ENCODE assay signal across 8 cellular contexts in the genomic region with DNA sequence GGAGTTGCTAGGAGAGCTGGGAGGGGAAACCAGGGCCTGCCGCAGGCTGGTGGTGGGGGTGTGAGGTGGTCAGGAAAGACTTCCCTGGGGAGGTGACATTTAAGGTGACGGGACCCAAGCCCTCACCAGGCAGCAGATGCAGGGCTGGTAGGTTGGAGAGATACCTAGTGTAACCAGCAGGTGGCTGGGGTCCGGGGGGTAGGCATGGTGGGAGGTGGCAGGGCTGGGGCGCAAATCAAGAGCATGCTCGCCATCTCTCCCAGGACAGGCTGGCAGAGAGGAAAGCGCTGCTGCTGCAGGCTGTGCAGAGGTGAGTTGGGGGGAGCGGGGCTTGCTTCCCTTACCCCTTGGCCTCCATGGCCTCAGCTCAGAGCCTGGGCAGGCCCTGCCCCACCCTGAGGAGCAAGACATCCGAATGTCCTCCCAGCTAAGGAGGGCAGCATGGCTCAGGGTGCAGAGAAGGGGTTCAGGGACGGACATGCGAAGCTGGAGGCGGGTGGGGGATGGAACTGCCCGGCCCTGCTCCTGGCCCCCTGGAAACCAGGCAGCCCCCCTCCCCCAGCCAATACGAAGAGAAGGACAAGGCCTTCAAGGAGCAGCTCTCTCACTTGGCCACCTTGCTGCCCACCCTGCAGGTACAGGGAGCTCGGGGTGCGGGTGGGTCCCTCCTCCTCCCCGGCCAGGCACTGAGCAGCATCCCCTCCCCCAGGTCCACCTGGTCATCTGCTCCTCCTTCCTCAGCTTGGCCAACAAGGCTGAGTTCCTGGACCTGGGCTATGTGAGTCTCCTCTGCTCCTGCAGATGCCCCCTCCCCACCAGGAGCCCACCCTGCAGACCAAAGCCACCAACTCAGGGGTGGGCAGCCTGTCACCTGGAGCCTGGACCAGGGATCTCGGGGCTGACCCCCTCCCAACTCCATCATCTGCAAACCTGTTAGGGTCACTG.
A peak's percentile ranks its signal among the peaks of the same experiment; 100 is the strongest.
DNase-seq lines count a peak whose midpoint lies in the region; ATAC-seq and TF ChIP-seq lines count a peak whose summit lies in the region.

No MANE protein-coding gene starts in this region.

- TF ChIP-seq CTCF in GM06990 (IDR thresholded peaks at IDR 0.05; ENCODE audit: insufficient read depth, low read length, poor library complexity, severe bottlenecking) = peak; percentile 31
- peak; percentile 51 for TF ChIP-seq CTCF in KMS-11 (conservative IDR thresholded peaks at IDR 0.05; ENCODE audit: low read depth, low read length)
- peak; percentile 25 for TF ChIP-seq CTCF in astrocyte of the spinal cord (IDR thresholded peaks at IDR 0.05; ENCODE audit: low read depth, low read length)
- no peak for TF ChIP-seq CTCF in nephron (IDR thresholded peaks at IDR 0.05; ENCODE audit: unreplicated experiment in 3 of 3)

- H3K27ac ChIP-seq in KMS-11 = no peak overlapping the region

- H3K4me1 ChIP-seq in KMS-11 (ENCODE audit: low read depth, poor library complexity, severe bottlenecking) = peaks cover 14% of the 10 kb centered on the region

- in situ Hi-C loops in astrocyte of the spinal cord (cut with HindIII; ENCODE audit: low sequenced_read_pairs) = no loop called here

- H4K20me1 ChIP-seq in KMS-11 (ENCODE audit: insufficient read depth) = no peaks in the 10 kb centered on the region

- H3K27me3 Mint-ChIP-seq in nephron (ENCODE audit: low read depth) = peaks cover 9% of the 10 kb centered on the region

- peaks cover 8% of the 10 kb centered on the region for H3K4me1 Mint-ChIP-seq in nephron

- H3K36me3 ChIP-seq in GM06990 (ENCODE audit: control insufficient read depth, insufficient read depth, low read length) (peaks cover 7% of the 10 kb centered on the region), KMS-11 (ENCODE audit: insufficient read depth) (no peaks in the 10 kb centered on the region)

- no peak overlapping the region for H3K4me2 ChIP-seq in KMS-11

- H3K36me3 Mint-ChIP-seq in nephron (ENCODE audit: low read depth) = peaks cover 19% of the 10 kb centered on the region

- H3K79me2 ChIP-seq in KMS-11 (ENCODE audit: insufficient read depth, low read depth) = peaks cover 10% of the 10 kb centered on the region; the same call in 1 of the 2 replicates

- H3K27me3 ChIP-seq in GM06990 (replicated peaks; ENCODE audit: control insufficient read depth, insufficient read depth, low read length) = no peaks in the 10 kb centered on the region
- no peaks in the 10 kb centered on the region for H3K27me3 ChIP-seq in KMS-11 (ENCODE audit: insufficient read depth, low read depth)

- DNase-seq in GM06990 (ENCODE audit: extremely low read depth, insufficient read length) = no peak
- no peak for DNase-seq in astrocyte of the spinal cord (ENCODE audit: low read depth, low spot score)
- no peak for DNase-seq in NCI-H524 (lab: John Stamatoyannopoulos, UW)
- DNase-seq in NCI-H2081 (lab: John Stamatoyannopoulos, UW) = no peak
- DNase-seq in NCI-H2029 (lab: John Stamatoyannopoulos, UW) = no peak

- ATAC-seq in HG02840 (IDR thresholded peaks at IDR 0.05; ENCODE audit: low FRiP score, unreplicated experiment) = no peak

- no peak overlapping the region for H2AFZ ChIP-seq in KMS-11 (ENCODE audit: low read depth)

- no peak overlapping the region for H3K9ac ChIP-seq in KMS-11

- H3K4me3 ChIP-seq in GM06990 (replicated peaks; ENCODE audit: low read depth, low read length) = no peak overlapping the region
- no peak overlapping the region for H3K4me3 ChIP-seq in KMS-11 (IDR thresholded peaks at IDR 0.05; ENCODE audit: insufficient read depth, low read depth, low read length)
- H3K4me3 ChIP-seq in astrocyte of the spinal cord (ENCODE audit: low read depth, low read length) = peak overlapping the region; percentile 35

- H3K9me3 Mint-ChIP-seq in nephron = no peaks in the 10 kb centered on the region

- peak overlapping the region; percentile 27 to 63 (median 56) for H3K4me3 Mint-ChIP-seq in nephron

- H3K27ac Mint-ChIP-seq in nephron = no peak overlapping the region

Comparison
In these comparisons a context has a peak if more than half of its experiments do, and no peak if none do; other contexts are left out.
1. CTCF ChIP-seq: peak in GM06990 (single experiment), KMS-11 (single experiment) and astrocyte of the spinal cord (single experiment); none in nephron (0 of 3).